39 cellular contexts compared by ENCODE assay signal in genomic region chr9:131934673-131935072, GRCh38.
"Had no signal": no experiment of that assay in that cellular context is flagged by ENCODE, and none has a peak within 500 bp of the region (broad histone marks: within the 10 kb centered on the region; RNA-seq: fewer than 3 reads in every experiment).

No MANE protein-coding gene starts in this region.

- H3K4me1 Mint-ChIP-seq: activated naive CD4-positive, alpha-beta T cell treated with anti-CD3 and anti-CD28 coated beads, Interleukin-2, amount 10 ng/mL, durations not matched to agents 7 days and 5 days; activated naive CD8-positive, alpha-beta T cell treated with anti-CD3 and anti-CD28 coated beads, Interleukin-2, amount 10 ng/mL, durations not matched to agents 7 days and 5 days; activated naive CD8-positive, alpha-beta T cell treated with anti-CD3 and anti-CD28 coated beads, Interleukin-2, amount 50 U/mL, for 24 hours; activated T-helper 17 cell treated with anti-CD3 and anti-CD28 coated beads, Interleukin-2, amount 50 U/mL, for 72 hours had no signal

- H3K4me3 Mint-ChIP-seq: activated naive CD4-positive, alpha-beta T cell treated with anti-CD3 and anti-CD28 coated beads for 36 hours; activated naive CD4-positive, alpha-beta T cell treated with anti-CD3 and anti-CD28 coated beads, Interleukin-2, amount 10 ng/mL, durations not matched to agents 7 days and 5 days; activated naive CD4-positive, alpha-beta T cell treated with anti-CD3 and anti-CD28 coated beads, Interleukin-2, amount 50 U/mL, for 24 hours; activated naive CD8-positive, alpha-beta T cell; activated naive CD8-positive, alpha-beta T cell treated with anti-CD3 and anti-CD28 coated beads for 36 hours; activated naive CD8-positive, alpha-beta T cell treated with anti-CD3 and anti-CD28 coated beads, Interleukin-2, amount 10 ng/mL, durations not matched to agents 7 days and 5 days; activated naive CD8-positive, alpha-beta T cell treated with anti-CD3 and anti-CD28 coated beads, Interleukin-2, amount 50 U/mL, for 24 hours; activated T-cell treated with anti-CD3 and anti-CD28 coated beads, Interleukin-2, amount 50 U/mL, for 24 hours; activated T-cell treated with anti-CD3 and anti-CD28 coated beads, Interleukin-2, amount 50 U/mL, for 4 hours; activated T-cell treated with anti-CD3 and anti-CD28 coated beads, Interleukin-2, amount 50 U/mL, for 72 hours; activated T-helper 1 cell treated with anti-CD3 and anti-CD28 coated beads, Interleukin-12 subunit alpha, Interleukin-12 subunit beta, Interleukin-2, Interleukin-4 antibody, amounts not matched to agents 30 ng/mL and 10 ng/mL and 1 ng/mL, durations not matched to agents 14 hours and 24 hours and 36 hours; activated T-helper 17 cell treated with anti-CD3 and anti-CD28 coated beads, Interleukin-2, amount 50 U/mL, for 72 hours; brain; central memory CD8-positive, alpha-beta T cell had no signal

- H3K27me3 Mint-ChIP-seq: activated naive CD4-positive, alpha-beta T cell treated with anti-CD3 and anti-CD28 coated beads, Interleukin-2, amount 10 ng/mL, durations not matched to agents 7 days and 5 days; activated naive CD4-positive, alpha-beta T cell treated with anti-CD3 and anti-CD28 coated beads, Interleukin-2, amount 50 U/mL, for 24 hours; activated naive CD8-positive, alpha-beta T cell; activated naive CD8-positive, alpha-beta T cell treated with anti-CD3 and anti-CD28 coated beads for 36 hours; activated naive CD8-positive, alpha-beta T cell treated with anti-CD3 and anti-CD28 coated beads, Interleukin-2, amount 10 ng/mL, durations not matched to agents 7 days and 5 days; activated naive CD8-positive, alpha-beta T cell treated with anti-CD3 and anti-CD28 coated beads, Interleukin-2, amount 50 U/mL, for 24 hours; activated T-cell treated with anti-CD3 and anti-CD28 coated beads, Interleukin-2, amount 50 U/mL, for 24 hours; activated T-helper 17 cell treated with anti-CD3 and anti-CD28 coated beads, Interleukin-2, amount 50 U/mL, for 72 hours; brain; central memory CD8-positive, alpha-beta T cell had no signal

- H3K4me1 ChIP-seq: adrenal gland, ascending aorta, body of pancreas, breast epithelium had no signal

- H3K36me3 ChIP-seq: breast epithelium had no signal

- H3K27me3 ChIP-seq: adrenal gland, ascending aorta, body of pancreas, brain microvascular endothelial cell, breast epithelium, cardiac muscle cell had no signal

- H3K9me3 ChIP-seq: adrenal gland, ascending aorta, body of pancreas, breast epithelium had no signal

- FAIRE-seq: bronchial epithelial cell, colon had no signal

- ATAC-seq: activated naive CD4-positive, alpha-beta T cell treated with anti-CD3 and anti-CD28 coated beads, Interleukin-2, amount 50 U/mL, for 72 hours; activated naive CD8-positive, alpha-beta T cell treated with anti-CD3 and anti-CD28 coated beads, Interleukin-2, amount 50 U/mL, for 24 hours; activated T-cell treated with anti-CD3 and anti-CD28 coated beads, Interleukin-2, amount 50 U/mL, for 4 hours; activated T-cell treated with anti-CD3 and anti-CD28 coated beads, Interleukin-2, amount 50 U/mL, for 72 hours; activated T-helper 17 cell treated with anti-CD3 and anti-CD28 coated beads, Interleukin-2, amount 50 U/mL, for 72 hours; body of pancreas had no signal

- H3K27ac Mint-ChIP-seq: activated naive CD4-positive, alpha-beta T cell treated with anti-CD3 and anti-CD28 coated beads for 36 hours; activated naive CD4-positive, alpha-beta T cell treated with anti-CD3 and anti-CD28 coated beads, Interleukin-2, amount 10 ng/mL, durations not matched to agents 7 days and 5 days; activated naive CD4-positive, alpha-beta T cell treated with anti-CD3 and anti-CD28 coated beads, Interleukin-2, amount 50 U/mL, for 24 hours; activated naive CD4-positive, alpha-beta T cell treated with anti-CD3 and anti-CD28 coated beads, Interleukin-2, amount 50 U/mL, for 72 hours; activated naive CD8-positive, alpha-beta T cell; activated naive CD8-positive, alpha-beta T cell treated with anti-CD3 and anti-CD28 coated beads for 36 hours; activated naive CD8-positive, alpha-beta T cell treated with anti-CD3 and anti-CD28 coated beads, Interleukin-2, amount 10 ng/mL, durations not matched to agents 7 days and 5 days; activated naive CD8-positive, alpha-beta T cell treated with anti-CD3 and anti-CD28 coated beads, Interleukin-2, amount 50 U/mL, for 24 hours; activated T-cell treated with anti-CD3 and anti-CD28 coated beads, Interleukin-2, amount 50 U/mL, for 24 hours; activated T-cell treated with anti-CD3 and anti-CD28 coated beads, Interleukin-2, amount 50 U/mL, for 72 hours; activated T-helper 1 cell treated with anti-CD3 and anti-CD28 coated beads, Interleukin-12 subunit alpha, Interleukin-12 subunit beta, Interleukin-2, Interleukin-4 antibody, amounts not matched to agents 30 ng/mL and 10 ng/mL and 1 ng/mL, durations not matched to agents 14 hours and 24 hours and 36 hours; activated T-helper 17 cell treated with anti-CD3 and anti-CD28 coated beads, Interleukin-2, amount 50 U/mL, for 72 hours; activated T-helper 2 cell treated with anti-CD3 and anti-CD28 coated beads, Interferon-gamma antibody, Interleukin-2, Interleukin-4, amounts not matched to agents 10 μg/mL and 5 μg/mL and 100 μg/mL, durations not matched to agents 14 hours and 24 hours and 36 hours; brain had no signal

- DNase-seq: activated effector memory CD4-positive, alpha-beta T cell treated with anti-CD3 and anti-CD28 coated beads, Interleukin-2, amount 50 U/mL, for 16 hours; activated effector memory CD4-positive, alpha-beta T cell treated with Interleukin-2 at 50 U/mL for 16 hours; activated gamma-delta T cell; activated gamma-delta T cell treated with Interleukin-2 at 50 U/mL for 16 hours; activated naive CD4-positive, alpha-beta T cell; activated naive CD4-positive, alpha-beta T cell treated with anti-CD3 and anti-CD28 coated beads for 36 hours; activated naive CD4-positive, alpha-beta T cell treated with anti-CD3 and anti-CD28 coated beads, Interleukin-2, amount 10 ng/mL, durations not matched to agents 7 days and 5 days; activated naive CD4-positive, alpha-beta T cell treated with anti-CD3 and anti-CD28 coated beads, Interleukin-2, amount 50 U/mL, for 16 hours; activated naive CD4-positive, alpha-beta T cell treated with Interleukin-2 at 50 U/mL for 16 hours; activated naive CD8-positive, alpha-beta T cell treated with anti-CD3 and anti-CD28 coated beads for 36 hours; activated naive CD8-positive, alpha-beta T cell treated with anti-CD3 and anti-CD28 coated beads, Interleukin-2, amount 10 ng/mL, durations not matched to agents 7 days and 5 days; activated naive CD8-positive, alpha-beta T cell treated with anti-CD3 and anti-CD28 coated beads, Interleukin-2, amount 50 U/mL, for 24 hours; activated T-cell treated with anti-CD3 and anti-CD28 coated beads, Interleukin-2, amount 50 U/mL, for 24 hours; activated T-cell treated with anti-CD3 and anti-CD28 coated beads, Interleukin-2, amount 50 U/mL, for 4 hours; activated T-cell treated with anti-CD3 and anti-CD28 coated beads, Interleukin-2, amount 50 U/mL, for 48 hours; activated T-cell treated with anti-CD3 and anti-CD28 coated beads, Interleukin-2, amount 50 U/mL, for 72 hours; adrenal gland; amniotic stem cell; amygdala; anterior cingulate cortex; aorta; body of pancreas; brain microvascular endothelial cell; caudate nucleus; central memory CD4-positive, alpha-beta T cell; cerebellar nuclear complex had no signal

- H3K4me3 ChIP-seq: adrenal gland, ascending aorta, body of pancreas, breast epithelium, cardiac muscle cell had no signal

- H3K27ac ChIP-seq: adrenal gland, ascending aorta, body of pancreas, brain microvascular endothelial cell, breast epithelium, cardiac muscle cell had no signal

- H3K9me3 Mint-ChIP-seq: activated naive CD4-positive, alpha-beta T cell treated with anti-CD3 and anti-CD28 coated beads for 36 hours; activated naive CD4-positive, alpha-beta T cell treated with anti-CD3 and anti-CD28 coated beads, Interleukin-2, amount 10 ng/mL, durations not matched to agents 7 days and 5 days; activated naive CD4-positive, alpha-beta T cell treated with anti-CD3 and anti-CD28 coated beads, Interleukin-2, amount 50 U/mL, for 24 hours; activated naive CD4-positive, alpha-beta T cell treated with anti-CD3 and anti-CD28 coated beads, Interleukin-2, amount 50 U/mL, for 72 hours; activated naive CD8-positive, alpha-beta T cell treated with anti-CD3 and anti-CD28 coated beads, Interleukin-2, amount 10 ng/mL, durations not matched to agents 7 days and 5 days; activated naive CD8-positive, alpha-beta T cell treated with anti-CD3 and anti-CD28 coated beads, Interleukin-2, amount 50 U/mL, for 24 hours; activated T-cell treated with anti-CD3 and anti-CD28 coated beads, Interleukin-2, amount 50 U/mL, for 24 hours; activated T-cell treated with anti-CD3 and anti-CD28 coated beads, Interleukin-2, amount 50 U/mL, for 4 hours; activated T-cell treated with anti-CD3 and anti-CD28 coated beads, Interleukin-2, amount 50 U/mL, for 72 hours; activated T-helper 1 cell treated with anti-CD3 and anti-CD28 coated beads, Interleukin-12 subunit alpha, Interleukin-12 subunit beta, Interleukin-2, Interleukin-4 antibody, amounts not matched to agents 30 ng/mL and 10 ng/mL and 1 ng/mL, durations not matched to agents 14 hours and 24 hours and 36 hours; activated T-helper 17 cell treated with anti-CD3 and anti-CD28 coated beads, Interleukin-2, amount 50 U/mL, for 72 hours; activated T-helper 2 cell treated with anti-CD3 and anti-CD28 coated beads, Interferon-gamma antibody, Interleukin-2, Interleukin-4, amounts not matched to agents 10 μg/mL and 5 μg/mL and 100 μg/mL, durations not matched to agents 14 hours and 24 hours and 36 hours; central memory CD8-positive, alpha-beta T cell had no signal
